In the genomic region with DNA sequence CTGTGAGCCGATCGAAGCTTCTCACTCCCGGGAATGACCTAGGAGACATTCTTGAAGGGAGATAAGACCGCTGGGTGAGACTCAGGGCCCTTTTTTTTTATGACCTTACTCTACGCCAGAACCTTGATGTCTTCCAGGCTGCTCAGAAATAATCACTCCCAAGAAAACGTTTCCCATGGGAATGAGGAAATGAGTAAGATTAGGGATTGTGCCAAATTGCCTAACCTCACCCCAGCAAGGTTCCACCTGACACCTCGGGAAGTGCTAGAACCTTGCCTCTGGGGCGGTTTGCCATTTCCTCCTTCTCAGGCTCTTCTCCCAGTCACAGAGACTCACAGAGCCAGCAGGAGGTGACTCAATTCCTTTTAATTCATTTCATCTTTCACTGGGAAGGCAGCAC, we compare ENCODE assay signal across 10 cellular contexts. TPM values are rescaled to one million over a fixed set of nuclear protein-coding genes. Genes with fewer than 3 reads are reported as not detected.
DNase-seq lines count a peak whose midpoint lies in the region; ATAC-seq and TF ChIP-seq lines count a peak whose summit lies in the region.
"Had no signal": no experiment of that assay in that cellular context is flagged by ENCODE, and none has a peak within 500 bp of the region (broad histone marks: within the 10 kb centered on the region; RNA-seq: fewer than 3 reads in every experiment).

No MANE protein-coding gene starts in this region.

- POLR2A ChIA-PET in HEK293T (lab: Yijun Ruan, JAX): no interaction called here

- no peaks in the 10 kb centered on the region for H3K27me3 ChIP-seq in colonic mucosa

- CTCF ChIA-PET in HEK293T (lab: Yijun Ruan, JAX): interaction anchor here (0.6 kb wide), 1 partner anchor 820 kb away, joined by 3 read pairs; no protein-coding TSS in a partner anchor

- peak overlapping the region; percentile 94 for H3K27ac ChIP-seq in colonic mucosa

- H3K9me3 ChIP-seq in colonic mucosa (no peaks in the 10 kb centered on the region), mucosa of descending colon (no peaks in the 10 kb centered on the region)

- peak; percentile 67 for ATAC-seq in mucosa of descending colon

- TF ChIP-seq CTCF in colonic mucosa (IDR thresholded peaks at IDR 0.05) (no peak), mucosa of descending colon (IDR thresholded peaks at IDR 0.05) (no peak)

- intact Hi-C loops in colonic mucosa (cut with DNase I) (no loop called here), mucosa of descending colon (cut with DNase I, micrococcal nuclease) (no loop called here)

- peak overlapping the region in 1 of 2 donors; percentile 89 for H3K9ac ChIP-seq in colonic mucosa (ENCODE audit: low read depth in 2 of 2, low read length in 2 of 2)

- H3K4me3 ChIP-seq in colonic mucosa: no peak overlapping the region
- no peak overlapping the region for H3K4me3 ChIP-seq in mucosa of descending colon

- DNase-seq in AG08395 (ENCODE audit: low spot score) (peak; percentile 17), LHCN-M2 (ENCODE audit: low read depth) (peak; percentile 72), colonic mucosa (peak; percentile 84), mucosa of descending colon (peak; percentile 66 to 75 (median 70)), DMS53 treated with DMSO at 0.1 percent for 48 hours (lab: John Stamatoyannopoulos, UW; ENCODE audit: unreplicated experiment) (no peak), NCI-H187 (lab: John Stamatoyannopoulos, UW) (no peak), HEK293T (ENCODE audit: extremely low spot score) (no peak), ureter (ENCODE audit: low spot score) (no peak)
- DNase-seq: DMS153, midbrain had no signal

- no peaks in the 10 kb centered on the region for H3K4me1 ChIP-seq in colonic mucosa
- peaks cover 11% of the 10 kb centered on the region for H3K4me1 ChIP-seq in mucosa of descending colon (ENCODE audit: low read depth)

- H3K36me3 ChIP-seq in colonic mucosa (no peaks in the 10 kb centered on the region), mucosa of descending colon (ENCODE audit: low read depth) (no peaks in the 10 kb centered on the region)

TF ChIP-seq in HEK293T, 16 proteins besides CTCF, POLR2A, EP300 and RAD21:
- TF ChIP-seq ELF4 (IDR thresholded peaks at IDR 0.05) (no peak), CTBP1 (IDR thresholded peaks at IDR 0.05; ENCODE audit: borderline replicate concordance) (no peak), TARDBP (IDR thresholded peaks at IDR 0.05) (no peak), ARNT (IDR thresholded peaks at IDR 0.05) (no peak), FOXM1 (IDR thresholded peaks at IDR 0.05; ENCODE audit: borderline replicate concordance) (no peak), ZNF384 (IDR thresholded peaks at IDR 0.05) (no peak), FOXA1 (IDR thresholded peaks at IDR 0.05) (no peak), HDGF (IDR thresholded peaks at IDR 0.05; ENCODE audit: borderline replicate concordance) (no peak), BHLHE40 (IDR thresholded peaks at IDR 0.05; ENCODE audit: borderline replicate concordance) (no peak), FOXK2 (IDR thresholded peaks at IDR 0.05) (no peak)
- TF ChIP-seq, protein P1, sequence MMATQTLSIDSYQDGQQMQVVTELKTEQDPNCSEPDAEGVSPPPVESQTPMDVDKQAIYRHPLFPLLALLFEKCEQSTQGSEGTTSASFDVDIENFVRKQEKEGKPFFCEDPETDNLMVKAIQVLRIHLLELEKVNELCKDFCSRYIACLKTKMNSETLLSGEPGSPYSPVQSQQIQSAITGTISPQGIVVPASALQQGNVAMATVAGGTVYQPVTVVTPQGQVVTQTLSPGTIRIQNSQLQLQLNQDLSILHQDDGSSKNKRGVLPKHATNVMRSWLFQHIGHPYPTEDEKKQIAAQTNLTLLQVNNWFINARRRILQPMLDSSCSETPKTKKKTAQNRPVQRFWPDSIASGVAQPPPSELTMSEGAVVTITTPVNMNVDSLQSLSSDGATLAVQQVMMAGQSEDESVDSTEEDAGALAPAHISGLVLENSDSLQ (IDR thresholded peaks at IDR 0.05): no peak

RNA-seq across cellular contexts. Expression of gene SLC46A3, which starts 2.3 kb away (rescaled TPM):
- total RNA-seq in LHCN-M2 (2014; rRNA removed): 7.9 and 8.9 TPM in 2 replicates
- 10.1 TPM for polyA plus RNA-seq in LHCN-M2 (2012)
- 10 to 100 TPM; 30.5 to 45.8 TPM for total RNA-seq in colonic mucosa
- 10 to 100 TPM; 43.0 to 65.5 (median 46.3) TPM for total RNA-seq in mucosa of descending colon
- total RNA-seq in ureter: 12.6 TPM

RNA-seq across cellular contexts. Expression of gene POMP, which starts 57.6 kb away (rescaled TPM):
- total RNA-seq in LHCN-M2 (2014; rRNA removed) (87.3 and 127 TPM in 2 replicates), colonic mucosa (10 to 100 TPM; 82.0 to 94.1 TPM), mucosa of descending colon (10 to 100 TPM; 56.9 to 68.4 (median 60.2) TPM), ureter (51.6 TPM)
- 172 TPM for polyA plus RNA-seq in LHCN-M2 (2012)

Comparison
In these comparisons a context has a peak if more than half of its experiments do, and no peak if none do; other contexts are left out.
1. DNase-seq: peak in AG08395 (single experiment), LHCN-M2 (single experiment), colonic mucosa (single experiment) and mucosa of descending colon (3 of 3); none in DMS53 treated with DMSO at 0.1 percent for 48 hours (single experiment), NCI-H187 (0 of 2), HEK293T (single experiment) and ureter (single experiment).